ENCODE assay signal across 8 cellular contexts in genomic region chr6:162727347-162728176, GRCh38. TPM values are rescaled to one million over a fixed set of nuclear protein-coding genes. Genes with fewer than 3 reads are reported as not detected.
DNase-seq lines count a peak whose midpoint lies in the region; ATAC-seq and TF ChIP-seq lines count a peak whose summit lies in the region.

TSS of gene PACRG (plus strand) at chr6:162727974.
TSS of gene PRKN (minus strand) at chr6:162727766.

- H3K27ac Mint-ChIP-seq in T-helper 2 cell treated with Interferon-gamma antibody and Interleukin-4, amounts not matched to agents 5 μg/mL and 100 μg/mL, for 36 hours, result peak within 1 kb of the TSS; percentile 92
- peak within 1 kb of the TSS; percentile 99 for H3K27ac Mint-ChIP-seq in progenitor cell of endocrine pancreas

- peak within 1 kb of the TSS; percentile 76 to 77 for H3K27ac ChIP-seq in ascending aorta
- H3K27ac ChIP-seq in right atrium auricular region, result peak within 1 kb of the TSS; percentile 96 to 97
- H3K27ac ChIP-seq in upper lobe of right lung, result peak within 1 kb of the TSS; percentile 88

- peak; percentile 95 for DNase-seq in GM10248 (ENCODE audit: extremely low spot score)
- peak; percentile 100 for DNase-seq in NCI-H1105 treated with DMSO at 0.1 percent for 48 hours (lab: John Stamatoyannopoulos, UW)
- DNase-seq in T-helper 2 cell treated with Interferon-gamma antibody and Interleukin-4, amounts not matched to agents 5 μg/mL and 100 μg/mL, for 36 hours (ENCODE audit: low spot score), result peak; percentile 96
- DNase-seq in ascending aorta (ENCODE audit: low spot score in 2 of 2), result peak; percentile 94 to 100
- peak; percentile 99 for DNase-seq in right atrium auricular region (ENCODE audit: low spot score)
- peak; percentile 100 for DNase-seq in progenitor cell of endocrine pancreas (ENCODE audit: low spot score, unreplicated experiment)
- peak; percentile 100 for DNase-seq in upper lobe of right lung

- H3K9me3 Mint-ChIP-seq in T-helper 2 cell treated with Interferon-gamma antibody and Interleukin-4, amounts not matched to agents 5 μg/mL and 100 μg/mL, for 36 hours, result no peaks in the 10 kb centered on the region
- H3K9me3 Mint-ChIP-seq in progenitor cell of endocrine pancreas (ENCODE audit: low read depth), result no peaks in the 10 kb centered on the region

- peaks cover 6% of the 10 kb centered on the region for H3K27me3 Mint-ChIP-seq in T-helper 2 cell treated with Interferon-gamma antibody and Interleukin-4, amounts not matched to agents 5 μg/mL and 100 μg/mL, for 36 hours (ENCODE audit: low read depth)
- no peaks in the 10 kb centered on the region for H3K27me3 Mint-ChIP-seq in progenitor cell of endocrine pancreas

- H3K36me3 Mint-ChIP-seq in T-helper 2 cell treated with Interferon-gamma antibody and Interleukin-4, amounts not matched to agents 5 μg/mL and 100 μg/mL, for 36 hours (ENCODE audit: low read depth), result no peaks in the 10 kb centered on the region
- no peaks in the 10 kb centered on the region for H3K36me3 Mint-ChIP-seq in progenitor cell of endocrine pancreas (ENCODE audit: insufficient read depth)

- peak within 1 kb of the TSS; percentile 93 for H3K4me3 Mint-ChIP-seq in T-helper 2 cell treated with Interferon-gamma antibody and Interleukin-4, amounts not matched to agents 5 μg/mL and 100 μg/mL, for 36 hours
- peak within 1 kb of the TSS; percentile 92 for H3K4me3 Mint-ChIP-seq in progenitor cell of endocrine pancreas (ENCODE audit: low read depth)

- H3K4me1 ChIP-seq in ascending aorta (peaks cover 0 to 3% of the 10 kb centered on the region in 2 donors), right atrium auricular region (peaks cover 0 to 18% of the 10 kb centered on the region in 2 donors), upper lobe of right lung (no peaks in the 10 kb centered on the region)

- peak; percentile 98 for ATAC-seq in HG02642 (IDR thresholded peaks at IDR 0.05; ENCODE audit: poor library complexity, unreplicated experiment)
- peak; percentile 99 for ATAC-seq in upper lobe of right lung

- CTCF ChIA-PET in GM10248 (lab: Yijun Ruan, JAX), result interaction anchor here (2.1 kb wide), 1 partner anchor 11 kb away, joined by 9 read pairs; no protein-coding TSS in a partner anchor

- H3K27me3 ChIP-seq in ascending aorta, result no peaks in the 10 kb centered on the region
- no peaks in the 10 kb centered on the region for H3K27me3 ChIP-seq in right atrium auricular region
- H3K27me3 ChIP-seq in upper lobe of right lung, result no peaks in the 10 kb centered on the region

- POLR2A ChIA-PET in GM10248 (lab: Yijun Ruan, JAX), result no interaction called here

- peaks cover 0 to 5% of the 10 kb centered on the region in 2 donors for H3K9me3 ChIP-seq in ascending aorta
- H3K9me3 ChIP-seq in right atrium auricular region, result peaks cover 0 to 11% of the 10 kb centered on the region in 2 donors
- no peaks in the 10 kb centered on the region for H3K9me3 ChIP-seq in upper lobe of right lung

- intact Hi-C loops in ascending aorta (cut with DNase I) (loop anchor here (5.0 to 10.0 kb wide), 6 partner anchors 607 to 1735 kb away; partner anchors contain the start of genes AGPAT4, MAP3K4 and QKI), upper lobe of right lung (cut with DNase I) (no loop called here)

- H3K36me3 ChIP-seq in ascending aorta, result no peaks in the 10 kb centered on the region
- no peaks in the 10 kb centered on the region for H3K36me3 ChIP-seq in right atrium auricular region
- H3K36me3 ChIP-seq in upper lobe of right lung, result no peaks in the 10 kb centered on the region

- peaks cover 10% of the 10 kb centered on the region for H3K4me1 Mint-ChIP-seq in T-helper 2 cell treated with Interferon-gamma antibody and Interleukin-4, amounts not matched to agents 5 μg/mL and 100 μg/mL, for 36 hours (ENCODE audit: low read depth)
- H3K4me1 Mint-ChIP-seq in progenitor cell of endocrine pancreas (ENCODE audit: low read depth), result peaks cover 15% of the 10 kb centered on the region

- TF ChIP-seq CTCF in GM10248 (IDR thresholded peaks at IDR 0.05; ENCODE audit: control extremely low read depth, extremely low read depth, low read depth, missing control alignments) (no peak), ascending aorta (IDR thresholded peaks at IDR 0.05) (no peak), right atrium auricular region (IDR thresholded peaks at IDR 0.05) (no peak), progenitor cell of endocrine pancreas (IDR thresholded peaks at IDR 0.05; ENCODE audit: unreplicated experiment) (no peak), upper lobe of right lung (IDR thresholded peaks at IDR 0.05) (no peak)

- H3K4me3 ChIP-seq in ascending aorta (peak within 1 kb of the TSS; percentile 74 to 100), right atrium auricular region (peak within 1 kb of the TSS; percentile 97), upper lobe of right lung (peak within 1 kb of the TSS; percentile 87)

RNA-seq across cellular contexts. Expression of gene PACRG, which starts in this region (rescaled TPM):
- total RNA-seq in ascending aorta, result not detected
- total RNA-seq in right atrium auricular region, result 10 to 100 TPM in 1 of 2 donors, 1 to 10 TPM in 1; 2.8 to 21.3 TPM
- 2.4 TPM in 2 replicates for total RNA-seq in progenitor cell of endocrine pancreas
- total RNA-seq in upper lobe of right lung, result 1.5 TPM

RNA-seq across cellular contexts. Expression of gene PRKN, which starts in this region (rescaled TPM):
- total RNA-seq in ascending aorta (2.6 TPM), right atrium auricular region (10 to 100 TPM; 15.7 to 19.3 TPM), progenitor cell of endocrine pancreas (4.5 and 4.6 TPM in 2 replicates), upper lobe of right lung (2.7 TPM)

Comparison
In these comparisons a context has a peak if more than half of its experiments do, and no peak if none do; other contexts are left out.
1. Peak in every context shown above with its lines: DNase-seq, ATAC-seq, H3K4me3 ChIP-seq and H3K27ac ChIP-seq.